Comparison of ENCODE assay signal across 8 cellular contexts in the genomic region with DNA sequence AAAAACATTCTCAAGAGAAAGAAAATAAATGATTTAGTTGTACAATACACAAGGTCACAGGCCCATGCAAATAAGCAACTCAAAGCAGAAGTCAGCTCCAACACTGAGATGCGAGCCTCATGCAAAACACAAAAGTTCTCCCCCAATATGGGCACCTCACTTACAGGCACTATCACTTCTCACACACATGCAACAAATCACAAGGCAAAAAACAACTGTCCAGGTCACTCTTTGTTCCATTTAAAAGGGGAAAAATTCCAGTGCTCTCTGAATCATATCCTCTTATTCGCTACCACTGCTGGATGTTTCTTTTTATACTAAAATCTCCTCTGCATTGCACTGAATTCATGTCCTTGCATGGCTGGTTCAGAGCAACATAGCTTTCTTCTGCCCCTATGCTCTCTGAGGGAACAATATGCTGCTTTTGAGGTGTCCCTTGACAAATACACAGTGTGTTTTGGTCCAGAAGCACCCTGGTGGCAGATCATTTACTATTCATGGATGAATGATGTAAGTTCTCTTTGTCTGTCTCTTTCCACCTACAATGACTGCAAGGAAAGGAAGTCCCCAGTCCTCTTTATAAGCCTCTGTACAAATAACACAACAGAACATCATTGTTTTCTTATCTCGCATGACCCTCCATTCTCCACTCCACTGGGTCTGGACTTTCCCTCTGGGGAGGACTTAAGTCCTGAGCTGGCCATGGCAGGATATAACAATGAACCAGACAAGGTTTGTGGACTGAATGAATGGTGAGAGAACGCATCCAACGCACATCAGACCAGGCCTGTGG.
DNase-seq lines count a peak whose midpoint lies in the region; ATAC-seq lines count a peak whose summit lies in the region.

No MANE protein-coding gene starts in this region.

- no peak for DNase-seq in stimulated activated naive CD8-positive, alpha-beta T cell treated with anti-CD3 and anti-CD28 coated beads, Interleukin-15, Interleukin-2, amounts not matched to agents 100 U/mL and 50 U/mL, for 24 hours
- DNase-seq in NOMO-1 treated with DMSO at 0.1 percent for 48 hours (lab: John Stamatoyannopoulos, UW; ENCODE audit: unreplicated experiment): no peak
- no peak for DNase-seq in posterior vena cava (ENCODE audit: low spot score)
- DNase-seq in middle frontal gyrus (ENCODE audit: extremely low spot score, low spot score): no peak
- DNase-seq in DMS79 treated with DMSO at 0.1 percent for 48 hours (lab: John Stamatoyannopoulos, UW): no peak

- H3K36me3 Mint-ChIP-seq in stimulated activated naive CD8-positive, alpha-beta T cell treated with anti-CD3 and anti-CD28 coated beads, Interleukin-15, Interleukin-2, amounts not matched to agents 100 ng/mL and 50 ng/mL, for 24 hours (ENCODE audit: low read depth): peaks cover 58% of the 10 kb centered on the region
- peaks cover 78% of the 10 kb centered on the region for H3K36me3 Mint-ChIP-seq in activated T-helper 17 cell treated with anti-CD3 and anti-CD28 coated beads, Interleukin-2, amount 50 U/mL, for 72 hours (ENCODE audit: low read depth)

- peaks cover 31% of the 10 kb centered on the region for H3K4me1 Mint-ChIP-seq in stimulated activated naive CD8-positive, alpha-beta T cell treated with anti-CD3 and anti-CD28 coated beads, Interleukin-15, Interleukin-2, amounts not matched to agents 100 ng/mL and 50 ng/mL, for 24 hours (ENCODE audit: low read depth)
- peaks cover 25% of the 10 kb centered on the region for H3K4me1 Mint-ChIP-seq in activated T-helper 17 cell treated with anti-CD3 and anti-CD28 coated beads, Interleukin-2, amount 50 U/mL, for 72 hours

- H3K9me3 Mint-ChIP-seq in stimulated activated naive CD8-positive, alpha-beta T cell treated with anti-CD3 and anti-CD28 coated beads, Interleukin-15, Interleukin-2, amounts not matched to agents 100 ng/mL and 50 ng/mL, for 24 hours: no peaks in the 10 kb centered on the region
- H3K9me3 Mint-ChIP-seq in activated T-helper 17 cell treated with anti-CD3 and anti-CD28 coated beads, Interleukin-2, amount 50 U/mL, for 72 hours: no peaks in the 10 kb centered on the region

- H3K4me3 Mint-ChIP-seq in stimulated activated naive CD8-positive, alpha-beta T cell treated with anti-CD3 and anti-CD28 coated beads, Interleukin-15, Interleukin-2, amounts not matched to agents 100 ng/mL and 50 ng/mL, for 24 hours: no peak overlapping the region
- H3K4me3 Mint-ChIP-seq in activated T-helper 17 cell treated with anti-CD3 and anti-CD28 coated beads, Interleukin-2, amount 50 U/mL, for 72 hours: no peak overlapping the region

- peak overlapping the region; percentile 33 for H3K27ac Mint-ChIP-seq in stimulated activated naive CD8-positive, alpha-beta T cell treated with anti-CD3 and anti-CD28 coated beads, Interleukin-15, Interleukin-2, amounts not matched to agents 100 ng/mL and 50 ng/mL, for 24 hours
- H3K27ac Mint-ChIP-seq in activated T-helper 17 cell treated with anti-CD3 and anti-CD28 coated beads, Interleukin-2, amount 50 U/mL, for 72 hours: peak overlapping the region; percentile 43

- H3K27me3 Mint-ChIP-seq in stimulated activated naive CD8-positive, alpha-beta T cell treated with anti-CD3 and anti-CD28 coated beads, Interleukin-15, Interleukin-2, amounts not matched to agents 100 ng/mL and 50 ng/mL, for 24 hours: no peaks in the 10 kb centered on the region
- H3K27me3 Mint-ChIP-seq in activated T-helper 17 cell treated with anti-CD3 and anti-CD28 coated beads, Interleukin-2, amount 50 U/mL, for 72 hours: no peaks in the 10 kb centered on the region

- intact Hi-C loops in posterior vena cava (cut with DNase I): no loop called here

- no peak for ATAC-seq in stimulated activated naive CD8-positive, alpha-beta T cell treated with anti-CD3 and anti-CD28 coated beads, Interleukin-15, Interleukin-2, amounts not matched to agents 100 U/mL and 50 U/mL, for 24 hours
- ATAC-seq in HG03095 (IDR thresholded peaks at IDR 0.05; ENCODE audit: unreplicated experiment): peak; percentile 55
- ATAC-seq in activated T-helper 17 cell treated with anti-CD3 and anti-CD28 coated beads, Interleukin-2, amount 50 U/mL, for 72 hours (replicated peaks): no peak
